9 cellular contexts compared by ENCODE assay signal in genomic region chr3:31695280-31696008, GRCh38.
DNase-seq lines count a peak whose midpoint lies in the region; ATAC-seq and TF ChIP-seq lines count a peak whose summit lies in the region.
"Had no signal": no experiment of that assay in that cellular context is flagged by ENCODE, and none has a peak within 500 bp of the region (broad histone marks: within the 10 kb centered on the region; RNA-seq: fewer than 3 reads in every experiment).

No MANE protein-coding gene starts in this region.

- intact Hi-C loops in thyroid gland (cut with DNase I): no loop called here

- H3K9me3 Mint-ChIP-seq in activated T-cell treated with anti-CD3 and anti-CD28 coated beads, Interleukin-2, amount 50 U/mL, for 4 hours: no peaks in the 10 kb centered on the region
- H3K9me3 Mint-ChIP-seq: activated naive CD4-positive, alpha-beta T cell treated with anti-CD3 and anti-CD28 coated beads, Interleukin-2, amount 50 U/mL, for 24 hours; memory B cell had no signal

- H3K4me2 ChIP-seq in smooth muscle cell: no peak overlapping the region

- H3F3A ChIP-seq in smooth muscle cell (ENCODE audit: low read depth): peaks cover 6% of the 10 kb centered on the region

- H4K20me1 ChIP-seq in smooth muscle cell (ENCODE audit: low read depth): no peaks in the 10 kb centered on the region

- no peaks in the 10 kb centered on the region for H3K4me1 Mint-ChIP-seq in activated T-cell treated with anti-CD3 and anti-CD28 coated beads, Interleukin-2, amount 50 U/mL, for 4 hours (ENCODE audit: low read depth)
- H3K4me1 Mint-ChIP-seq: activated naive CD4-positive, alpha-beta T cell treated with anti-CD3 and anti-CD28 coated beads, Interleukin-2, amount 50 U/mL, for 24 hours had no signal

- H3K4me3 Mint-ChIP-seq in activated T-cell treated with anti-CD3 and anti-CD28 coated beads, Interleukin-2, amount 50 U/mL, for 4 hours: no peak overlapping the region
- H3K4me3 Mint-ChIP-seq: activated naive CD4-positive, alpha-beta T cell treated with anti-CD3 and anti-CD28 coated beads, Interleukin-2, amount 50 U/mL, for 24 hours; memory B cell had no signal

- DNase-seq in Jurkat, Clone E6-1 (ENCODE audit: low read depth, low spot score): peak; percentile 62
- no peak for DNase-seq in activated T-cell treated with anti-CD3 and anti-CD28 coated beads, Interleukin-2, amount 50 U/mL, for 4 hours
- DNase-seq in smooth muscle cell (lab: John Stamatoyannopoulos, UW; ENCODE audit: unreplicated experiment) (no peak), thyroid gland (no peak)

- H3K27ac ChIP-seq in smooth muscle cell (ENCODE audit: low read depth) (peak overlapping the region; percentile 15), thyroid gland (no peak overlapping the region)

- no peak overlapping the region for H3K4me3 ChIP-seq in Jurkat, Clone E6-1 (ENCODE audit: low read length)
- H3K4me3 ChIP-seq in smooth muscle cell: no peak overlapping the region
- no peak overlapping the region for H3K4me3 ChIP-seq in thyroid gland (replicated peaks in 1 of 3)

- H3K79me2 ChIP-seq in smooth muscle cell (ENCODE audit: low read depth): peaks cover 12% of the 10 kb centered on the region

- H3K9me3 ChIP-seq in smooth muscle cell (replicated peaks; ENCODE audit: low read depth) (no peaks in the 10 kb centered on the region), thyroid gland (no peaks in the 10 kb centered on the region)

- no peak overlapping the region for H3K9ac ChIP-seq in smooth muscle cell (ENCODE audit: low read depth)

- peak; percentile 49 for ATAC-seq in GM18517 (IDR thresholded peaks at IDR 0.05; ENCODE audit: unreplicated experiment)
- ATAC-seq in activated T-cell treated with anti-CD3 and anti-CD28 coated beads, Interleukin-2, amount 50 U/mL, for 4 hours: peak; percentile 27 to 32
- no peak for ATAC-seq in HG03039 (IDR thresholded peaks at IDR 0.05; ENCODE audit: unreplicated experiment)
- no peak for ATAC-seq in GM19463 (IDR thresholded peaks at IDR 0.05; ENCODE audit: unreplicated experiment)

- H3K36me3 ChIP-seq in smooth muscle cell (ENCODE audit: low read depth): no peaks in the 10 kb centered on the region
- H3K36me3 ChIP-seq in thyroid gland: no peaks in the 10 kb centered on the region

- no peak overlapping the region for H2AFZ ChIP-seq in smooth muscle cell (ENCODE audit: low read depth)

- H3K4me1 ChIP-seq in smooth muscle cell (ENCODE audit: low read depth) (peaks cover 2% of the 10 kb centered on the region), thyroid gland (peaks cover 0 to 2% of the 10 kb centered on the region in 2 donors)

- WGBS in smooth muscle cell (ENCODE audit: low lambda C conversion rate): 83% methylated on average over 2 of the region's 2 CpGs
- WGBS in thyroid gland, 2 donors: 97 to 98% methylated on average over 2 of the region's 2 CpGs

- TF ChIP-seq POLR2A in thyroid gland (IDR thresholded peaks at IDR 0.05): no peak

- H3K27me3 ChIP-seq in smooth muscle cell (ENCODE audit: low read depth) (no peaks in the 10 kb centered on the region), thyroid gland (no peaks in the 10 kb centered on the region)

- peak; percentile 25 for TF ChIP-seq CTCF in smooth muscle cell (IDR thresholded peaks at IDR 0.05; ENCODE audit: borderline replicate concordance, insufficient read depth, poor library complexity, severe bottlenecking)
- no peak for TF ChIP-seq CTCF in thyroid gland (IDR thresholded peaks at IDR 0.05)

- no peaks in the 10 kb centered on the region for H3K36me3 Mint-ChIP-seq in activated T-cell treated with anti-CD3 and anti-CD28 coated beads, Interleukin-2, amount 50 U/mL, for 4 hours (ENCODE audit: insufficient read depth)

- no peaks in the 10 kb centered on the region for H3K27me3 Mint-ChIP-seq in activated T-cell treated with anti-CD3 and anti-CD28 coated beads, Interleukin-2, amount 50 U/mL, for 4 hours (ENCODE audit: low read depth)
- H3K27me3 Mint-ChIP-seq: activated naive CD4-positive, alpha-beta T cell treated with anti-CD3 and anti-CD28 coated beads, Interleukin-2, amount 50 U/mL, for 24 hours; memory B cell had no signal

Comparison
In these comparisons a context has a peak if more than half of its experiments do, and no peak if none do; other contexts are left out.
1. ATAC-seq: peak in GM18517 (single experiment) and activated T-cell treated with anti-CD3 and anti-CD28 coated beads, Interleukin-2, amount 50 U/mL, for 4 hours (2 of 2); none in HG03039 (single experiment) and GM19463 (single experiment).